Comparison of ENCODE assay signal across 14 cellular contexts in genomic region chr9:109781541-109782197, GRCh38. TPM values are rescaled to one million over a fixed set of nuclear protein-coding genes. Genes with fewer than 3 reads are reported as not detected.
DNase-seq lines count a peak whose midpoint lies in the region; ATAC-seq and TF ChIP-seq lines count a peak whose summit lies in the region.
"Had no signal": no experiment of that assay in that cellular context is flagged by ENCODE, and none has a peak within 500 bp of the region (broad histone marks: within the 10 kb centered on the region; RNA-seq: fewer than 3 reads in every experiment).

No MANE protein-coding gene starts in this region.

- no peaks in the 10 kb centered on the region for H3K27me3 ChIP-seq in SK-N-SH (ENCODE audit: insufficient read depth)

- TF ChIP-seq RAD21 in SK-N-SH (IDR thresholded peaks at IDR 0.05; ENCODE audit: low read length), result no peak

- H3K27me3 Mint-ChIP-seq in osteocyte (ENCODE audit: unreplicated experiment), result no peaks in the 10 kb centered on the region

- TF ChIP-seq CTCF in SK-N-SH (IDR thresholded peaks at IDR 0.05), result no peak
- no peak for TF ChIP-seq CTCF in osteocyte (IDR thresholded peaks at IDR 0.05)

- H3K9me3 Mint-ChIP-seq in osteocyte (ENCODE audit: unreplicated experiment), result no peaks in the 10 kb centered on the region
- H3K9me3 Mint-ChIP-seq: dendritic cell treated with granulocyte-macrophage colony-stimulating factor and Interleukin-4, amounts not matched to agents 40 ng/mL and 50 ng/mL, for 4 days had no signal

- CTCF ChIA-PET in SK-N-SH (lab: Yijun Ruan, JAX), result interaction anchor here (0.8 kb wide), 1 partner anchor 37 kb away, joined by 4 read pairs; no protein-coding TSS in a partner anchor

- H3K4me1 ChIP-seq in SK-N-SH (ENCODE audit: control insufficient read depth in 1 of 2, insufficient read depth in 2 of 2, low read depth in 1 of 2, low read length in 1 of 2), result no peaks in the 10 kb centered on the region; a peak in 1 of 4 replicates

- H3K4me2 ChIP-seq in SK-N-SH, result peak overlapping the region; percentile 82

- H3K4me3 ChIP-seq in SK-N-SH (ENCODE audit: low read depth in 2 of 2, low read length in 1 of 2), result peak overlapping the region; percentile 73 to 99; a peak in 3 of 4 replicates

- H3F3A ChIP-seq in SK-N-SH (replicated peaks; ENCODE audit: insufficient read depth), result no peaks in the 10 kb centered on the region

- H3K79me2 ChIP-seq in SK-N-SH (ENCODE audit: insufficient read depth), result peaks cover 65% of the 10 kb centered on the region

- no peaks in the 10 kb centered on the region for H3K9me3 ChIP-seq in SK-N-SH

- H3K4me1 Mint-ChIP-seq in osteocyte (ENCODE audit: unreplicated experiment), result peaks cover 11% of the 10 kb centered on the region

- H3K27ac ChIP-seq in SK-N-SH (ENCODE audit: low read depth in 2 of 2, low read length in 1 of 2), result peak overlapping the region in 1 of 2 experiments; percentile 93; a peak in 2 of 4 replicates

- H3K27ac Mint-ChIP-seq in osteocyte (ENCODE audit: unreplicated experiment), result no peak overlapping the region
- H3K27ac Mint-ChIP-seq: CD14-positive monocyte; dendritic cell treated with granulocyte-macrophage colony-stimulating factor and Interleukin-4, amounts not matched to agents 40 ng/mL and 50 ng/mL, for 4 days; natural killer cell treated with Interleukin-12 subunit alpha and Interleukin-12 subunit beta and Interleukin-15 and Interleukin-18, amount 100 ng/mL, for 72 hours had no signal

- POLR2A ChIA-PET in SK-N-SH (lab: Yijun Ruan, JAX), result no interaction called here

- H3K36me3 ChIP-seq in SK-N-SH (replicated peaks in 1 of 2; ENCODE audit: control insufficient read depth in 1 of 2, insufficient read depth in 2 of 2, low read length in 1 of 2), result peaks cover 0 to 9% of the 10 kb centered on the region in 2 experiments

- WGBS in SK-N-SH (ENCODE audit: low lambda C conversion rate), result 21% methylated on average over 4 of the region's 4 CpGs

- H4K20me1 ChIP-seq in SK-N-SH (ENCODE audit: insufficient read depth), result peaks cover 3% of the 10 kb centered on the region; the same call in 1 of the 2 replicates

- no peak overlapping the region for H2AFZ ChIP-seq in SK-N-SH (ENCODE audit: low read depth)

- no peak for TF ChIP-seq EP300 in SK-N-SH (IDR thresholded peaks at IDR 0.05; ENCODE audit: borderline replicate concordance in 1 of 2, low read depth in 1 of 2, low read length in 1 of 2)

- peak overlapping the region; percentile 94 for H3K4me3 Mint-ChIP-seq in osteocyte (ENCODE audit: unreplicated experiment)
- H3K4me3 Mint-ChIP-seq: dendritic cell treated with granulocyte-macrophage colony-stimulating factor and Interleukin-4, amounts not matched to agents 40 ng/mL and 50 ng/mL, for 4 days; natural killer cell treated with Interleukin-12 subunit alpha and Interleukin-12 subunit beta and Interleukin-15 and Interleukin-18, amount 100 ng/mL, for 72 hours had no signal

- peak; percentile 61 for DNase-seq in Daoy (ENCODE audit: low read depth)
- DNase-seq in SK-N-SH, result no peak
- DNase-seq in foreskin melanocyte, result peak; percentile 24
- no peak for DNase-seq in osteocyte (ENCODE audit: extremely low spot score, unreplicated experiment)
- DNase-seq in mesenteric fat pad (ENCODE audit: low spot score), result no peak
- no peak for DNase-seq in activated CD4-positive, alpha-beta T cell treated with anti-CD3 and anti-CD28 coated beads for 4 hours
- DNase-seq: activated CD4-positive, CD25-positive, alpha-beta regulatory T cell; KBM-7; NCI-H2227 treated with DMSO at 0.1 percent for 48 hours had no signal

- ATAC-seq in GM19351 (IDR thresholded peaks at IDR 0.05; ENCODE audit: unreplicated experiment), result no peak
- no peak for ATAC-seq in HG02981 (IDR thresholded peaks at IDR 0.05; ENCODE audit: unreplicated experiment)
- ATAC-seq: natural killer cell treated with Interleukin-12 subunit alpha and Interleukin-12 subunit beta and Interleukin-15 and Interleukin-18, amount 100 ng/mL, for 72 hours had no signal

- no peaks in the 10 kb centered on the region for H3K9me2 ChIP-seq in SK-N-SH

- peak overlapping the region; percentile 99 for H3K9ac ChIP-seq in SK-N-SH

- no peaks in the 10 kb centered on the region for H3K36me3 Mint-ChIP-seq in osteocyte (ENCODE audit: unreplicated experiment)
- H3K36me3 Mint-ChIP-seq: CD14-positive monocyte; natural killer cell treated with Interleukin-12 subunit alpha and Interleukin-12 subunit beta and Interleukin-15 and Interleukin-18, amount 100 ng/mL, for 72 hours had no signal

TF ChIP-seq in SK-N-SH, 30 proteins besides CTCF, POLR2A, EP300 and RAD21:
- TF ChIP-seq FOXM1 (IDR thresholded peaks at IDR 0.05; ENCODE audit: low read depth), result no peak
TF ChIP-seq in SK-N-SH: peak in this region for 0.

RNA-seq across cellular contexts. Expression of gene PALM2AKAP2, which starts 1.7 kb away (rescaled TPM):
- 26.9 and 27.4 TPM in 2 replicates for total RNA-seq in Daoy (2014; rRNA removed; shearing (Covaris generic))
- polyA plus RNA-seq in SK-N-SH (2012; rRNA removed), result 3.6 and 4.3 TPM in 2 replicates
- polyA plus RNA-seq in SK-N-SH (2012; cell fraction: cytosol; rRNA removed), result 4.1 and 4.8 TPM in 2 replicates
- polyA plus RNA-seq in SK-N-SH (2012; cell fraction: nucleus; rRNA removed), result 1.9 and 2.7 TPM in 2 replicates
- total RNA-seq in osteocyte, result 24.2 and 25.3 TPM in 2 replicates
- 120 TPM for total RNA-seq in mesenteric fat pad
- total RNA-seq: natural killer cell treated with Interleukin-12 subunit alpha and Interleukin-12 subunit beta and Interleukin-15 and Interleukin-18, amount 100 ng/mL, for 72 hours had no signal
- polyA plus RNA-seq: CD14-positive monocyte had no signal

Comparison
In these comparisons a context has a peak if more than half of its experiments do, and no peak if none do; other contexts are left out.
1. DNase-seq: peak in Daoy (single experiment) and foreskin melanocyte (single experiment); none in SK-N-SH (single experiment), osteocyte (single experiment), mesenteric fat pad (single experiment) and activated CD4-positive, alpha-beta T cell treated with anti-CD3 and anti-CD28 coated beads for 4 hours (0 of 2).